31 cellular contexts compared by ENCODE assay signal in the genomic region with DNA sequence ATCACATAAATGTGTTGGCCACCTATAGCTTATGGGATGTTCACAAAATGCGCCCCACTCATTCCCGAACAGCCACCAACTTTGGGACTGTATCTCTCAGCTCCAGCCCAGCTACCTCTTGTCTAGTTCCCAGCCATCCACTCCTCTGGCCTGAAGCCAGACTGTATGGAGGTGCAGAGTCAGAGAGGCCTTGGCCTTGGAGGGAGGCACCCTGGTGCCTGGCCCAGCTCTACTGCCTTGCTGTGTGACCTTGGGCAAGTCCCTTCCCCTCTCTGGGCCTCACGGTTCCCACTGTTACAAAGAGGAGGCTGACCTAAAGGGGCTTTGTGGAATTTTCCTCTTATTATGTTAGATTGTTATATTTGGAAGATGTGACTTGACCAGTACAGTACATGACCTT.
"Had no signal": no experiment of that assay in that cellular context is flagged by ENCODE, and none has a peak within 500 bp of the region (broad histone marks: within the 10 kb centered on the region; RNA-seq: fewer than 3 reads in every experiment).

No MANE protein-coding gene starts in this region.

- H3K27me3 Mint-ChIP-seq: activated CD4-positive, alpha-beta memory T cell treated with anti-CD3 and anti-CD28 coated beads for 36 hours; central memory CD8-positive, alpha-beta T cell had no signal

- H3K9me3 Mint-ChIP-seq: activated B cell treated with CpG ODN at 0.5 μM for 24 hours; activated CD4-positive, alpha-beta memory T cell treated with anti-CD3 and anti-CD28 coated beads for 36 hours; activated naive CD4-positive, alpha-beta T cell treated with anti-CD3 and anti-CD28 coated beads for 36 hours; activated naive CD4-positive, alpha-beta T cell treated with anti-CD3 and anti-CD28 coated beads, Interleukin-2, amount 50 U/mL, for 72 hours; activated T-cell treated with anti-CD3 and anti-CD28 coated beads, Interleukin-2, amount 50 U/mL, for 4 hours; activated T-helper 1 cell treated with anti-CD3 and anti-CD28 coated beads, Interleukin-12 subunit alpha, Interleukin-12 subunit beta, Interleukin-2, Interleukin-4 antibody, amounts not matched to agents 30 ng/mL and 10 ng/mL and 1 ng/mL, durations not matched to agents 14 hours and 24 hours and 36 hours; central memory CD8-positive, alpha-beta T cell; T-helper 1 cell treated with Interleukin-12 subunit alpha and Interleukin-12 subunit beta and Interleukin-4 antibody, amounts not matched to agents 30 μg/mL and 1 μg/mL, for 36 hours; T-helper 2 cell treated with Interferon-gamma antibody and Interleukin-4, amounts not matched to agents 5 μg/mL and 100 μg/mL, for 36 hours had no signal

- H3K4me3 Mint-ChIP-seq: activated B cell treated with CpG ODN at 0.5 μM for 24 hours; activated CD4-positive, alpha-beta memory T cell treated with anti-CD3 and anti-CD28 coated beads for 36 hours; activated naive CD4-positive, alpha-beta T cell treated with anti-CD3 and anti-CD28 coated beads for 36 hours; activated T-cell treated with anti-CD3 and anti-CD28 coated beads, Interleukin-2, amount 50 U/mL, for 4 hours; activated T-helper 1 cell treated with anti-CD3 and anti-CD28 coated beads, Interleukin-12 subunit alpha, Interleukin-12 subunit beta, Interleukin-2, Interleukin-4 antibody, amounts not matched to agents 30 ng/mL and 10 ng/mL and 1 ng/mL, durations not matched to agents 14 hours and 24 hours and 36 hours; central memory CD8-positive, alpha-beta T cell; T-helper 1 cell treated with Interleukin-12 subunit alpha and Interleukin-12 subunit beta and Interleukin-4 antibody, amounts not matched to agents 30 μg/mL and 1 μg/mL, for 36 hours; T-helper 2 cell treated with Interferon-gamma antibody and Interleukin-4, amounts not matched to agents 5 μg/mL and 100 μg/mL, for 36 hours had no signal

- ATAC-seq: activated naive CD4-positive, alpha-beta T cell treated with anti-CD3 and anti-CD28 coated beads, Interleukin-2, amount 50 U/mL, for 72 hours; activated T-cell treated with anti-CD3 and anti-CD28 coated beads, Interleukin-2, amount 50 U/mL, for 4 hours; PC-3 had no signal

- H3K27ac Mint-ChIP-seq: activated B cell treated with CpG ODN at 0.5 μM for 24 hours; activated CD4-positive, alpha-beta memory T cell treated with anti-CD3 and anti-CD28 coated beads for 36 hours; activated naive CD4-positive, alpha-beta T cell treated with anti-CD3 and anti-CD28 coated beads for 36 hours; activated naive CD4-positive, alpha-beta T cell treated with anti-CD3 and anti-CD28 coated beads, Interleukin-2, amount 50 U/mL, for 72 hours; activated T-helper 1 cell treated with anti-CD3 and anti-CD28 coated beads, Interleukin-12 subunit alpha, Interleukin-12 subunit beta, Interleukin-2, Interleukin-4 antibody, amounts not matched to agents 30 ng/mL and 10 ng/mL and 1 ng/mL, durations not matched to agents 14 hours and 24 hours and 36 hours; T-helper 1 cell treated with Interleukin-12 subunit alpha and Interleukin-12 subunit beta and Interleukin-4 antibody, amounts not matched to agents 30 μg/mL and 1 μg/mL, for 36 hours; T-helper 2 cell treated with Interferon-gamma antibody and Interleukin-4, amounts not matched to agents 5 μg/mL and 100 μg/mL, for 36 hours had no signal

- H3K4me1 Mint-ChIP-seq: activated B cell treated with CpG ODN at 0.5 μM for 24 hours had no signal

- H3K36me3 Mint-ChIP-seq: activated CD4-positive, alpha-beta memory T cell treated with anti-CD3 and anti-CD28 coated beads for 36 hours; activated naive CD4-positive, alpha-beta T cell treated with anti-CD3 and anti-CD28 coated beads, Interleukin-2, amount 50 U/mL, for 72 hours had no signal

- DNase-seq: activated B cell treated with CpG ODN at 0.5 μM for 24 hours; activated CD4-positive, alpha-beta memory T cell treated with anti-CD3 and anti-CD28 coated beads for 36 hours; activated CD4-positive, alpha-beta T cell treated with anti-CD3 and anti-CD28 coated beads for 4 hours; activated CD4-positive, alpha-beta T cell treated with anti-CD3 and anti-CD28 coated beads, Interleukin-2, amount 50 U/mL, for 1 hour; activated CD4-positive, CD25-positive, alpha-beta regulatory T cell treated with anti-CD3 and anti-CD28 coated beads, Interleukin-2, amount 50 U/mL, for 72 hours; activated CD8-positive, alpha-beta memory T cell treated with anti-CD3 and anti-CD28 coated beads, Interleukin-2, amount 50 U/mL, for 4 hours; activated gamma-delta T cell treated with Interleukin-2 at 50 U/mL for 16 hours; activated naive CD4-positive, alpha-beta T cell treated with anti-CD3 and anti-CD28 coated beads for 36 hours; activated T-cell treated with anti-CD3 and anti-CD28 coated beads for 4 hours; activated T-cell treated with anti-CD3 and anti-CD28 coated beads, Interleukin-2, amount 50 U/mL, for 4 hours; amygdala; Kasumi-1; KG1; MM.1S; MV-4-11; NCI-H1092; NCI-H1436 treated with DMSO at 0.1 percent for 48 hours; NCI-H1694 treated with DMSO at 0.1 percent for 48 hours; NCI-H2029; NCI-H345; NCI-H524 treated with DMSO at 0.1 percent for 48 hours; PC-3; Peyer's patch; RPMI8226; SHP77 treated with DMSO at 0.1 percent for 48 hours; SK-N-SH had no signal
